In genomic region chr18:79191418-79191817, GRCh38 we compare ENCODE assay signal across 2 cellular contexts.
TF ChIP-seq lines count a peak whose summit lies in the region.

No MANE protein-coding gene starts in this region.

TF ChIP-seq in IMR-90, 13 proteins besides CTCF, POLR2A, EP300 and RAD21:
- TF ChIP-seq RCOR1 (IDR thresholded peaks at IDR 0.05; ENCODE audit: insufficient replicate concordance, low read length) (no peak), BHLHE40 (IDR thresholded peaks at IDR 0.05; ENCODE audit: low read depth, low read length) (no peak), MAFK (IDR thresholded peaks at IDR 0.05; ENCODE audit: low read depth, low read length) (peak; percentile 83)

TF ChIP-seq in H1, 55 proteins besides CTCF, POLR2A, EP300 and RAD21:
- no peak for TF ChIP-seq JUN (IDR thresholded peaks at IDR 0.05; ENCODE audit: low read depth, low read length)
- TF ChIP-seq BRCA1 (IDR thresholded peaks at IDR 0.05; ENCODE audit: low read depth, low read length): no peak
- no peak for TF ChIP-seq RXRA (IDR thresholded peaks at IDR 0.05; ENCODE audit: insufficient read depth, low read depth, low read length)
